Comparison of ENCODE assay signal across 9 cellular contexts in genomic region chr10:71769279-71769823, GRCh38. TPM values are rescaled to one million over a fixed set of nuclear protein-coding genes. Genes with fewer than 3 reads are reported as not detected.
DNase-seq lines count a peak whose midpoint lies in the region; ATAC-seq and TF ChIP-seq lines count a peak whose summit lies in the region.
"Had no signal": no experiment of that assay in that cellular context is flagged by ENCODE, and none has a peak within 500 bp of the region (broad histone marks: within the 10 kb centered on the region; RNA-seq: fewer than 3 reads in every experiment).

No MANE protein-coding gene starts in this region.

- POLR2A ChIA-PET in PC-9 (lab: Charles Lee; ENCODE audit: unreplicated experiment), result no interaction called here

- peaks cover 49% of the 10 kb centered on the region for H3K79me2 ChIP-seq in PC-9 (ENCODE audit: low read depth)

- CTCF ChIA-PET in PC-9 (lab: Charles Lee), result no interaction called here

- BruUV-seq in PC-9 (replicated peaks; lab: Mats Ljungman, UMichigan), result no TSS peak

- intact Hi-C loops in PC-9 (cut with micrococcal nuclease; ENCODE audit: unreplicated experiment), result loop anchor here (5.0 kb wide), 2 partner anchors 452 to 563 kb away; partner anchors contain the start of gene SLC29A3

- TF ChIP-seq CTCF in PC-9 (conservative IDR thresholded peaks at IDR 0.05), result no peak
- TF ChIP-seq CTCF in fibroblast of mammary gland (conservative IDR thresholded peaks at IDR 0.05; ENCODE audit: control insufficient read depth, insufficient read depth, low read depth, low read length), result no peak

- no peak overlapping the region for H3K9ac ChIP-seq in stomach smooth muscle (ENCODE audit: low read length in 2 of 2)

- no peaks in the 10 kb centered on the region for H3K9me3 ChIP-seq in PC-9 (ENCODE audit: insufficient read depth, low read depth)
- no peaks in the 10 kb centered on the region for H3K9me3 ChIP-seq in stomach smooth muscle (ENCODE audit: control insufficient read depth in 2 of 2, low read length in 2 of 2)

- H3K27ac ChIP-seq in PC-9, result peak overlapping the region; percentile 88
- H3K27ac ChIP-seq in stomach smooth muscle (ENCODE audit: low read length), result peak overlapping the region; percentile 88

- no peak overlapping the region for H2AFZ ChIP-seq in PC-9

- no peaks in the 10 kb centered on the region for H4K20me1 ChIP-seq in PC-9 (ENCODE audit: insufficient read depth)

- H3K9me2 ChIP-seq in PC-9 (ENCODE audit: insufficient read depth), result no peaks in the 10 kb centered on the region

- peaks cover 6% of the 10 kb centered on the region for H3K36me3 ChIP-seq in PC-9 (ENCODE audit: low read depth)
- H3K36me3 ChIP-seq in stomach smooth muscle (ENCODE audit: control insufficient read depth in 2 of 2, insufficient read depth in 2 of 2, low read length in 2 of 2), result no peaks in the 10 kb centered on the region

- ATAC-seq in GM21529 (IDR thresholded peaks at IDR 0.05; ENCODE audit: unreplicated experiment), result peak; percentile 18

- H3K4me3 ChIP-seq in PC-9 (no peak overlapping the region), fibroblast of mammary gland (ENCODE audit: control insufficient read depth, low read depth, low read length) (no peak overlapping the region), stomach smooth muscle (ENCODE audit: low read length in 2 of 2) (peak overlapping the region in 1 of 2 donors; percentile 93)

- peak; percentile 34 for DNase-seq in Daoy (ENCODE audit: low read depth)
- no peak for DNase-seq in PC-9
- DNase-seq in fibroblast of mammary gland (ENCODE audit: low read depth), result peak; percentile 38
- DNase-seq in iPS-NIHi11 (ENCODE audit: low spot score), result no peak
- DNase-seq in NCI-H1436 treated with DMSO at 0.1 percent for 48 hours (lab: John Stamatoyannopoulos, UW), result no peak
- DNase-seq in SIG-M5 treated with dmso at 0.1 percent for 504 hours (lab: John Stamatoyannopoulos, UW; ENCODE audit: unreplicated experiment), result no peak

- H3F3A ChIP-seq in PC-9 (ENCODE audit: insufficient read depth, low read depth), result peaks cover 67% of the 10 kb centered on the region

- H3K4me1 ChIP-seq in PC-9 (replicated peaks; ENCODE audit: insufficient read depth), result peaks cover 94% of the 10 kb centered on the region
- peaks cover 84% of the 10 kb centered on the region for H3K4me1 ChIP-seq in stomach smooth muscle (ENCODE audit: control insufficient read depth, insufficient read depth, low read length)

- H3K27me3 ChIP-seq in PC-9 (ENCODE audit: insufficient read depth, low read depth), result no peaks in the 10 kb centered on the region
- no peaks in the 10 kb centered on the region for H3K27me3 ChIP-seq in stomach smooth muscle (ENCODE audit: control insufficient read depth in 1 of 2, insufficient read depth in 2 of 2, low read length in 2 of 2)

- peak overlapping the region; percentile 99 for H3K4me2 ChIP-seq in PC-9

RNA-seq across cellular contexts. Expression of gene VSIR, which starts 4.0 kb away (rescaled TPM):
- total RNA-seq in Daoy (2014; rRNA removed; shearing (Covaris generic)), result 1.5 and 1.9 TPM in 2 replicates
- total RNA-seq in PC-9 (2021), result 57.7 and 59.3 TPM in 2 replicates

RNA-seq across cellular contexts. Expression of gene C10orf105, which starts 49.8 kb away (rescaled TPM):
- total RNA-seq in Daoy (2014; rRNA removed; shearing (Covaris generic)), result not detected in 2 replicates
- total RNA-seq in PC-9 (2021), result not detected in 2 replicates
- total RNA-seq: epithelial cell of proximal tubule had no signal

Comparison
In these comparisons a context has a peak if more than half of its experiments do, and no peak if none do; other contexts are left out.
1. DNase-seq: peak in Daoy (single experiment) and fibroblast of mammary gland (single experiment); none in PC-9 (0 of 2), iPS-NIHi11 (single experiment), NCI-H1436 treated with DMSO at 0.1 percent for 48 hours (single experiment) and SIG-M5 treated with dmso at 0.1 percent for 504 hours (single experiment).
2. RNA of gene VSIR, which starts 4.0 kb away (total RNA-seq): 57.7 to 59.3 TPM in PC-9; 1.5 to 1.9 TPM in Daoy; every median in the first group is over 10 times any median in the second.